Comparison of ENCODE assay signal across 9 cellular contexts in genomic region chr12:4308334-4308960, GRCh38. TPM values are rescaled to one million over a fixed set of nuclear protein-coding genes. Genes with fewer than 3 reads are reported as not detected.
DNase-seq lines count a peak whose midpoint lies in the region; ATAC-seq and TF ChIP-seq lines count a peak whose summit lies in the region.
"Had no signal": no experiment of that assay in that cellular context is flagged by ENCODE, and none has a peak within 500 bp of the region (broad histone marks: within the 10 kb centered on the region; RNA-seq: fewer than 3 reads in every experiment).

No MANE protein-coding gene starts in this region.

- CTCF ChIA-PET in activated CD4-positive, alpha-beta memory T cell treated with anti-CD3 and anti-CD28 coated beads for 36 hours (lab: Charles Lee): no interaction called here
- CTCF ChIA-PET in activated CD4-positive, alpha-beta memory T cell treated with anti-CD3 and anti-CD28 coated beads, Interleukin-2, amount 10 ng/mL, durations not matched to agents 7 days and 5 days (lab: Charles Lee): interaction anchor here (0.7 kb wide), 1 partner anchor 19 kb away, joined by 3 read pairs; no protein-coding TSS in a partner anchor
- CTCF ChIA-PET in WTC11 (lab: Charles Lee): interaction anchor here (0.8 to 2.9 kb wide), 3 partner anchors 12 to 32 kb away, joined by 3 to 10 read pairs (median 3); partner anchors contain the start of gene TIGAR

- peaks cover 2% of the 10 kb centered on the region for H3K4me1 Mint-ChIP-seq in activated CD4-positive, alpha-beta memory T cell treated with anti-CD3 and anti-CD28 coated beads for 36 hours (ENCODE audit: low read depth)
- peaks cover 1% of the 10 kb centered on the region for H3K4me1 Mint-ChIP-seq in activated CD4-positive, alpha-beta memory T cell treated with anti-CD3 and anti-CD28 coated beads, Interleukin-2, amount 10 ng/mL, durations not matched to agents 7 days and 5 days
- H3K4me1 Mint-ChIP-seq in WTC11: peaks cover 26% of the 10 kb centered on the region
- peaks cover 5% of the 10 kb centered on the region for H3K4me1 Mint-ChIP-seq in stimulated activated effector memory CD8-positive, alpha-beta T cell treated with anti-CD3 and anti-CD28 coated beads, Interleukin-12 subunit alpha, Interleukin-12 subunit beta, amount 100 ng/mL, for 72 hours

- no peak for DNase-seq in activated CD4-positive, alpha-beta memory T cell treated with anti-CD3 and anti-CD28 coated beads for 36 hours
- DNase-seq in activated CD4-positive, alpha-beta memory T cell treated with anti-CD3 and anti-CD28 coated beads, Interleukin-2, amount 10 ng/mL, durations not matched to agents 7 days and 5 days: no peak
- DNase-seq in WTC11 (ENCODE audit: low spot score) (no peak), islet precursor cell (peak; percentile 87), NCI-H2081 treated with DMSO at 0.1 percent for 48 hours (lab: John Stamatoyannopoulos, UW) (no peak), SHP77 (lab: John Stamatoyannopoulos, UW) (no peak)
- DNase-seq in stimulated activated effector memory CD8-positive, alpha-beta T cell treated with anti-CD3 and anti-CD28 coated beads, Interleukin-12 subunit alpha, Interleukin-12 subunit beta, amount 100 ng/mL, for 72 hours (ENCODE audit: low spot score in 2 of 2): no peak
- DNase-seq: activated T-cell treated with anti-CD3 and anti-CD28 coated beads, Interleukin-2, amount 50 U/mL, for 48 hours had no signal

- ATAC-seq in WTC11: peak; percentile 2; the same call in 1 of the 2 replicates
- peak; percentile 19 for ATAC-seq in stimulated activated effector memory CD8-positive, alpha-beta T cell treated with anti-CD3 and anti-CD28 coated beads, Interleukin-12 subunit alpha, Interleukin-12 subunit beta, amount 100 ng/mL, for 72 hours
- no peak for ATAC-seq in HG03439 (IDR thresholded peaks at IDR 0.05; ENCODE audit: unreplicated experiment)

- TF ChIP-seq CTCF in WTC11 (IDR thresholded peaks at IDR 0.05): no peak

- H3K27me3 Mint-ChIP-seq in activated CD4-positive, alpha-beta memory T cell treated with anti-CD3 and anti-CD28 coated beads for 36 hours: no peaks in the 10 kb centered on the region
- no peaks in the 10 kb centered on the region for H3K27me3 Mint-ChIP-seq in activated CD4-positive, alpha-beta memory T cell treated with anti-CD3 and anti-CD28 coated beads, Interleukin-2, amount 10 ng/mL, durations not matched to agents 7 days and 5 days
- H3K27me3 Mint-ChIP-seq in WTC11 (ENCODE audit: low read depth): no peaks in the 10 kb centered on the region

- H3K36me3 Mint-ChIP-seq in activated CD4-positive, alpha-beta memory T cell treated with anti-CD3 and anti-CD28 coated beads for 36 hours: peaks cover 31% of the 10 kb centered on the region
- peaks cover 68% of the 10 kb centered on the region for H3K36me3 Mint-ChIP-seq in activated CD4-positive, alpha-beta memory T cell treated with anti-CD3 and anti-CD28 coated beads, Interleukin-2, amount 10 ng/mL, durations not matched to agents 7 days and 5 days (ENCODE audit: low read depth)
- peaks cover 21% of the 10 kb centered on the region for H3K36me3 Mint-ChIP-seq in WTC11
- H3K36me3 Mint-ChIP-seq in stimulated activated effector memory CD8-positive, alpha-beta T cell treated with anti-CD3 and anti-CD28 coated beads, Interleukin-12 subunit alpha, Interleukin-12 subunit beta, amount 100 ng/mL, for 72 hours: peaks cover 84% of the 10 kb centered on the region

- no peaks in the 10 kb centered on the region for H3K9me3 Mint-ChIP-seq in activated CD4-positive, alpha-beta memory T cell treated with anti-CD3 and anti-CD28 coated beads for 36 hours
- H3K9me3 Mint-ChIP-seq in activated CD4-positive, alpha-beta memory T cell treated with anti-CD3 and anti-CD28 coated beads, Interleukin-2, amount 10 ng/mL, durations not matched to agents 7 days and 5 days: no peaks in the 10 kb centered on the region
- H3K9me3 Mint-ChIP-seq in WTC11: no peaks in the 10 kb centered on the region
- no peaks in the 10 kb centered on the region for H3K9me3 Mint-ChIP-seq in stimulated activated effector memory CD8-positive, alpha-beta T cell treated with anti-CD3 and anti-CD28 coated beads, Interleukin-12 subunit alpha, Interleukin-12 subunit beta, amount 100 ng/mL, for 72 hours

- POLR2A ChIA-PET in activated CD4-positive, alpha-beta memory T cell treated with anti-CD3 and anti-CD28 coated beads for 36 hours (lab: Charles Lee): no interaction called here
- POLR2A ChIA-PET in activated CD4-positive, alpha-beta memory T cell treated with anti-CD3 and anti-CD28 coated beads, Interleukin-2, amount 10 ng/mL, durations not matched to agents 7 days and 5 days (lab: Charles Lee): interaction anchor here (1.5 kb wide), 1 partner anchor 15 kb away, joined by 4 read pairs; no protein-coding TSS in a partner anchor
- POLR2A ChIA-PET in WTC11 (lab: Charles Lee): no interaction called here

- no peak overlapping the region for H3K4me3 Mint-ChIP-seq in activated CD4-positive, alpha-beta memory T cell treated with anti-CD3 and anti-CD28 coated beads for 36 hours
- no peak overlapping the region for H3K4me3 Mint-ChIP-seq in activated CD4-positive, alpha-beta memory T cell treated with anti-CD3 and anti-CD28 coated beads, Interleukin-2, amount 10 ng/mL, durations not matched to agents 7 days and 5 days
- peak overlapping the region; percentile 64; the same call in 1 of the 2 replicates for H3K4me3 Mint-ChIP-seq in WTC11
- H3K4me3 Mint-ChIP-seq in stimulated activated effector memory CD8-positive, alpha-beta T cell treated with anti-CD3 and anti-CD28 coated beads, Interleukin-12 subunit alpha, Interleukin-12 subunit beta, amount 100 ng/mL, for 72 hours: no peak overlapping the region

- peak overlapping the region; percentile 33 for H3K27ac Mint-ChIP-seq in activated CD4-positive, alpha-beta memory T cell treated with anti-CD3 and anti-CD28 coated beads for 36 hours
- no peak overlapping the region for H3K27ac Mint-ChIP-seq in activated CD4-positive, alpha-beta memory T cell treated with anti-CD3 and anti-CD28 coated beads, Interleukin-2, amount 10 ng/mL, durations not matched to agents 7 days and 5 days
- H3K27ac Mint-ChIP-seq in WTC11: peak overlapping the region; percentile 60
- peak overlapping the region; percentile 83 for H3K27ac Mint-ChIP-seq in stimulated activated effector memory CD8-positive, alpha-beta T cell treated with anti-CD3 and anti-CD28 coated beads, Interleukin-12 subunit alpha, Interleukin-12 subunit beta, amount 100 ng/mL, for 72 hours

- intact Hi-C loops in activated CD4-positive, alpha-beta memory T cell treated with anti-CD3 and anti-CD28 coated beads for 36 hours (cut with micrococcal nuclease): no loop called here

TF ChIP-seq in WTC11, 78 proteins besides CTCF, POLR2A, EP300 and RAD21:
- no peak for TF ChIP-seq RORB (CRISPR knock-in tag; IDR thresholded peaks at IDR 0.05)
- TF ChIP-seq ZBTB43 (CRISPR knock-in tag; IDR thresholded peaks at IDR 0.05): no peak
- no peak for TF ChIP-seq USF1 (CRISPR knock-in tag; IDR thresholded peaks at IDR 0.05)
TF ChIP-seq in WTC11: peak in this region for 0.

RNA-seq across cellular contexts. Expression of gene TIGAR, which starts 12.6 kb away (rescaled TPM):
- 10 to 100 TPM; 12.0 to 13.6 TPM for total RNA-seq in activated CD4-positive, alpha-beta memory T cell treated with anti-CD3 and anti-CD28 coated beads for 36 hours
- 10 to 100 TPM; 11.8 to 12.8 TPM for total RNA-seq in activated CD4-positive, alpha-beta memory T cell treated with anti-CD3 and anti-CD28 coated beads, Interleukin-2, amount 10 ng/mL, durations not matched to agents 7 days and 5 days
- total RNA-seq in WTC11 (2021): 14.4 to 26.7 TPM (median 18.0 TPM) in 3 replicates

RNA-seq across cellular contexts. Expression of gene CCND2, which starts 34.9 kb away (rescaled TPM):
- 100 to 1,000 TPM; 255 to 261 TPM for total RNA-seq in activated CD4-positive, alpha-beta memory T cell treated with anti-CD3 and anti-CD28 coated beads for 36 hours
- 100 to 1,000 TPM; 389 to 401 TPM for total RNA-seq in activated CD4-positive, alpha-beta memory T cell treated with anti-CD3 and anti-CD28 coated beads, Interleukin-2, amount 10 ng/mL, durations not matched to agents 7 days and 5 days
- total RNA-seq in WTC11 (2021): 194 to 266 TPM (median 261 TPM) in 3 replicates
